17 cellular contexts compared by ENCODE assay signal in genomic region chr7:113763226-113763625, GRCh38.
"Had no signal": no experiment of that assay in that cellular context is flagged by ENCODE, and none has a peak within 500 bp of the region (broad histone marks: within the 10 kb centered on the region; RNA-seq: fewer than 3 reads in every experiment).

No MANE protein-coding gene starts in this region.

- ATAC-seq: heart left ventricle; left colon; left ventricle myocardium superior; natural killer cell treated with Interleukin-12 subunit alpha and Interleukin-12 subunit beta and Interleukin-15 and Interleukin-18, amount 100 ng/mL, for 72 hours; pancreas; right cardiac atrium had no signal

- DNase-seq: effector CD4-positive, alpha-beta T cell; endodermal cell; heart left ventricle; hippocampal formation; left colon; left ventricle myocardium superior; mesenchymal stem cell; midbrain; nucleus accumbens; pancreas; right cardiac atrium; small intestine; stimulated activated CD4-positive, alpha-beta T cell treated with anti-CD3 and anti-CD28 coated beads, Interleukin-12 subunit alpha, Interleukin-12 subunit beta, amount 100 ng/mL, for 4 hours; stimulated activated naive CD4-positive, alpha-beta T cell; stomach; trophoblast cell had no signal
